In the genomic region with DNA sequence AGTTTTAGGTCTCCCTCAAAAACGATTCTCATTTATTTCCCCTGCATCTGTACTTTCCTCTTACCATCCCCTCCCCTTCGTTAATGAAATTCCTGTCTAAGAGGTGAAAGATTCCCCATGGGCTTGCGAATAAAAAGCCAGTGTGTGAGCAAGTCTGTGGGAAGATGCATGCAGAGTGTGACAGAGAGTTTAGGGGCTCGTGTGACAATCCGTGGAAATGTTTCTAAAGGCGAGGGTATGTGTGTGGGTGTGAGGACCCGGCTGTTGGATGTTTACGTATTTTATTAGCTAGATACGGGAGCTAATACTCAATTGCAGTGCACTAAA, we compare ENCODE assay signal across 15 cellular contexts. TPM values are rescaled to one million over a fixed set of nuclear protein-coding genes. Genes with fewer than 3 reads are reported as not detected.
A peak's percentile ranks its signal among the peaks of the same experiment; 100 is the strongest.
DNase-seq lines count a peak whose midpoint lies in the region; ATAC-seq and TF ChIP-seq lines count a peak whose summit lies in the region.
"Had no signal": no experiment of that assay in that cellular context is flagged by ENCODE, and none has a peak within 500 bp of the region (broad histone marks: within the 10 kb centered on the region; RNA-seq: fewer than 3 reads in every experiment).

No MANE protein-coding gene starts in this region.

- no peak for TF ChIP-seq CTCF in SK-N-SH (IDR thresholded peaks at IDR 0.05)
- TF ChIP-seq CTCF in PC-9 (conservative IDR thresholded peaks at IDR 0.05), result no peak

- H3K27ac ChIP-seq in SK-N-SH (ENCODE audit: low read depth in 2 of 2, low read length in 1 of 2) (no peak overlapping the region), PC-9 (peak overlapping the region; percentile 90)
- H3K27ac ChIP-seq: colonic mucosa, HL-60, tibial artery had no signal

- H3K79me2 ChIP-seq in SK-N-SH (ENCODE audit: insufficient read depth), result no peaks in the 10 kb centered on the region
- H3K79me2 ChIP-seq in PC-9 (ENCODE audit: low read depth), result no peaks in the 10 kb centered on the region

- H3K27ac Mint-ChIP-seq in immature natural killer cell, result no peak overlapping the region
- no peak overlapping the region for H3K27ac Mint-ChIP-seq in stimulated activated naive CD8-positive, alpha-beta T cell treated with anti-CD3 and anti-CD28 coated beads, Interleukin-15, amount 100 ng/mL, for 72 hours
- H3K27ac Mint-ChIP-seq: activated naive CD8-positive, alpha-beta T cell had no signal

- TF ChIP-seq POLR2A in GM18505 (IDR thresholded peaks at IDR 0.05; ENCODE audit: borderline replicate concordance, extremely low read depth, insufficient read depth, insufficient read length), result no peak

- intact Hi-C loops in PC-9 (cut with micrococcal nuclease; ENCODE audit: unreplicated experiment), result loop anchor here (5.0 kb wide), 1 partner anchor 75 kb away; no protein-coding TSS in a partner anchor

- H4K20me1 ChIP-seq in SK-N-SH (ENCODE audit: insufficient read depth) (no peaks in the 10 kb centered on the region), PC-9 (ENCODE audit: insufficient read depth) (no peaks in the 10 kb centered on the region)

- TF ChIP-seq EP300 in SK-N-SH (IDR thresholded peaks at IDR 0.05; ENCODE audit: borderline replicate concordance in 1 of 2, low read depth in 1 of 2, low read length in 1 of 2), result no peak

- no peaks in the 10 kb centered on the region for H3K9me2 ChIP-seq in SK-N-SH
- H3K9me2 ChIP-seq in PC-9 (ENCODE audit: insufficient read depth), result no peaks in the 10 kb centered on the region

- peak overlapping the region; percentile 57; the same call in 1 of the 2 replicates for H3K4me2 ChIP-seq in SK-N-SH
- H3K4me2 ChIP-seq in PC-9, result peak overlapping the region; percentile 85

- BruUV-seq in PC-9 (replicated peaks; lab: Mats Ljungman, UMichigan), result no TSS peak

- H2AFZ ChIP-seq in SK-N-SH (ENCODE audit: low read depth), result no peak overlapping the region
- H2AFZ ChIP-seq in PC-9, result peak overlapping the region; percentile 84

- peaks cover 1 to 14% (median 1%) of the 10 kb centered on the region in 3 donors for H3K27me3 Mint-ChIP-seq in immature natural killer cell (ENCODE audit: low read depth in 3 of 3)
- H3K27me3 Mint-ChIP-seq in stimulated activated naive CD8-positive, alpha-beta T cell treated with anti-CD3 and anti-CD28 coated beads, Interleukin-15, amount 100 ng/mL, for 72 hours, result peaks cover 54% of the 10 kb centered on the region

- H3K4me1 Mint-ChIP-seq in immature natural killer cell, result peaks cover 8 to 15% of the 10 kb centered on the region in 2 donors
- peaks cover 40% of the 10 kb centered on the region for H3K4me1 Mint-ChIP-seq in stimulated activated naive CD8-positive, alpha-beta T cell treated with anti-CD3 and anti-CD28 coated beads, Interleukin-15, amount 100 ng/mL, for 72 hours

- H3K36me3 ChIP-seq in SK-N-SH (replicated peaks in 1 of 2; ENCODE audit: control insufficient read depth in 1 of 2, insufficient read depth in 2 of 2, low read length in 1 of 2) (no peaks in the 10 kb centered on the region), PC-9 (ENCODE audit: low read depth) (no peaks in the 10 kb centered on the region)
- H3K36me3 ChIP-seq: colonic mucosa, tibial artery had no signal

- peaks cover 0 to 2% (median 0%) of the 10 kb centered on the region in 6 donors for H3K9me3 Mint-ChIP-seq in immature natural killer cell
- no peaks in the 10 kb centered on the region for H3K9me3 Mint-ChIP-seq in stimulated activated naive CD8-positive, alpha-beta T cell treated with anti-CD3 and anti-CD28 coated beads, Interleukin-15, amount 100 ng/mL, for 72 hours

- POLR2A ChIA-PET in SK-N-SH (lab: Yijun Ruan, JAX), result no interaction called here
- POLR2A ChIA-PET in PC-9 (lab: Charles Lee; ENCODE audit: unreplicated experiment), result no interaction called here

- H3K27me3 ChIP-seq in SK-N-SH (ENCODE audit: insufficient read depth), result peaks cover 8% of the 10 kb centered on the region; the same call in 1 of the 2 replicates
- H3K27me3 ChIP-seq in PC-9 (ENCODE audit: insufficient read depth, low read depth), result no peaks in the 10 kb centered on the region

- CTCF ChIA-PET in SK-N-SH (lab: Yijun Ruan, JAX), result no interaction called here
- CTCF ChIA-PET in PC-9 (lab: Charles Lee), result interaction anchor here (0.8 kb wide), 1 partner anchor 50 kb away, joined by 3 read pairs; no protein-coding TSS in a partner anchor

- peak overlapping the region in 3 of 5 donors; percentile 38 to 59 (median 56) for H3K4me3 Mint-ChIP-seq in immature natural killer cell
- H3K4me3 Mint-ChIP-seq in stimulated activated naive CD8-positive, alpha-beta T cell treated with anti-CD3 and anti-CD28 coated beads, Interleukin-15, amount 100 ng/mL, for 72 hours, result peak overlapping the region; percentile 3 to 64

- no peak overlapping the region for H3K9ac ChIP-seq in SK-N-SH

- no peaks in the 10 kb centered on the region for H3F3A ChIP-seq in SK-N-SH (replicated peaks; ENCODE audit: insufficient read depth)
- H3F3A ChIP-seq in PC-9 (ENCODE audit: insufficient read depth, low read depth), result peaks cover 12% of the 10 kb centered on the region; the same call in 1 of the 2 replicates

- H3K4me1 ChIP-seq in SK-N-SH (ENCODE audit: control insufficient read depth in 1 of 2, insufficient read depth in 2 of 2, low read depth in 1 of 2, low read length in 1 of 2), result no peaks in the 10 kb centered on the region
- H3K4me1 ChIP-seq in PC-9 (replicated peaks; ENCODE audit: insufficient read depth), result peaks cover 25% of the 10 kb centered on the region
- H3K4me1 ChIP-seq: colonic mucosa, tibial artery had no signal

- H3K36me3 Mint-ChIP-seq in immature natural killer cell, result peaks cover 0 to 4% (median 0%) of the 10 kb centered on the region in 3 donors
- H3K36me3 Mint-ChIP-seq: activated naive CD8-positive, alpha-beta T cell had no signal

- H3K4me3 ChIP-seq in SK-N-SH (ENCODE audit: low read depth in 2 of 2, low read length in 1 of 2) (no peak overlapping the region), PC-9 (peak overlapping the region; percentile 50; the same call in 1 of the 2 replicates)
- H3K4me3 ChIP-seq: colonic mucosa, GM12878, tibial artery had no signal

- no peak for TF ChIP-seq RAD21 in SK-N-SH (IDR thresholded peaks at IDR 0.05; ENCODE audit: low read length)

- no peak for ATAC-seq in SK-N-SH treated with all-trans-retinoic acid at 6 μM for 48 hours
- ATAC-seq in stimulated activated naive CD8-positive, alpha-beta T cell treated with anti-CD3 and anti-CD28 coated beads, Interleukin-15, amount 100 ng/mL, for 72 hours, result no peak
- no peak for ATAC-seq in GM18505 (IDR thresholded peaks at IDR 0.05; ENCODE audit: unreplicated experiment)
- ATAC-seq: Panc1 had no signal

- 48% methylated on average over 9 of the region's 9 CpGs for WGBS in SK-N-SH (ENCODE audit: low lambda C conversion rate)

- no peaks in the 10 kb centered on the region for H3K9me3 ChIP-seq in SK-N-SH
- no peaks in the 10 kb centered on the region for H3K9me3 ChIP-seq in PC-9 (ENCODE audit: insufficient read depth, low read depth)
- H3K9me3 ChIP-seq: colonic mucosa, tibial artery had no signal

- DNase-seq in SK-N-SH (no peak), PC-9 (no peak), immature natural killer cell (no peak), NCI-H748 treated with DMSO at 0.1 percent for 48 hours (lab: John Stamatoyannopoulos, UW) (no peak), NCI-H2196 (lab: John Stamatoyannopoulos, UW; ENCODE audit: unreplicated experiment) (no peak)
- no peak for DNase-seq in stimulated activated naive CD8-positive, alpha-beta T cell treated with anti-CD3 and anti-CD28 coated beads, Interleukin-15, amount 100 ng/mL, for 72 hours
- DNase-seq: colonic mucosa, tibial artery had no signal

TF ChIP-seq in SK-N-SH, 30 proteins besides CTCF, POLR2A, EP300 and RAD21 (continues in another document):
- no peak for TF ChIP-seq MEF2A (IDR thresholded peaks at IDR 0.05; ENCODE audit: borderline replicate concordance, low read depth)
- no peak for TF ChIP-seq TAF1 (IDR thresholded peaks at IDR 0.05; ENCODE audit: borderline replicate concordance, low read depth, low read length)
- TF ChIP-seq YY1 (IDR thresholded peaks at IDR 0.05; ENCODE audit: low read depth), result no peak
- TF ChIP-seq NRF1 (IDR thresholded peaks at IDR 0.05; ENCODE audit: low read depth, low read length), result no peak
- TF ChIP-seq NFIC (IDR thresholded peaks at IDR 0.05; ENCODE audit: borderline replicate concordance), result no peak
- TF ChIP-seq RXRA (IDR thresholded peaks at IDR 0.05; ENCODE audit: borderline replicate concordance, low read depth), result no peak

TF ChIP-seq in SK-N-SH treated with all-trans-retinoic acid at 6 μM for 48 hours, 23 proteins besides CTCF, POLR2A, EP300 and RAD21 (continues in another document):
- TF ChIP-seq POU6F1 (CRISPR knock-in tag; IDR thresholded peaks at IDR 0.05; ENCODE audit: borderline replicate concordance, low read depth) (no peak), TCF4 (CRISPR knock-in tag; IDR thresholded peaks at IDR 0.05; ENCODE audit: borderline replicate concordance) (no peak), BACH2 (CRISPR knock-in tag; IDR thresholded peaks at IDR 0.05; ENCODE audit: borderline replicate concordance) (no peak), ZNF8 (CRISPR knock-in tag; IDR thresholded peaks at IDR 0.05) (no peak), GLIS3 (CRISPR knock-in tag; IDR thresholded peaks at IDR 0.05) (no peak)

RNA-seq across cellular contexts. Expression of gene HOPX, which starts 0.7 kb away (rescaled TPM):
- polyA plus RNA-seq in SK-N-SH (2012; rRNA removed), result 0.05 and 0.08 TPM in 2 replicates
- polyA plus RNA-seq in SK-N-SH (2012; cell fraction: cytosol; rRNA removed), result 0.05 and 0.08 TPM in 2 replicates
- not detected in 2 replicates for polyA plus RNA-seq in SK-N-SH (2012; cell fraction: nucleus; rRNA removed)
- 0.98 and 1.0 TPM in 2 replicates for total RNA-seq in PC-9 (2021)
- polyA plus RNA-seq in immature natural killer cell, result 1,000 to 10,000 TPM; 1,315 to 2,032 (median 1,652) TPM
- total RNA-seq: A673 had no signal

Comparison
In these comparisons a context has a peak if more than half of its experiments do, and no peak if none do; other contexts are left out.
1. RNA of gene HOPX, which starts 0.7 kb away (polyA plus RNA-seq): 1,315 to 2,032 TPM in immature natural killer cell; 0.05 to 0.08 TPM in SK-N-SH; every median in the first group is over 1,000 times any median in the second.